Comparison of ENCODE assay signal across 23 cellular contexts in genomic region chr2:118815314-118815713, GRCh38. TPM values are rescaled to one million over a fixed set of nuclear protein-coding genes. Genes with fewer than 3 reads are reported as not detected.
DNase-seq lines count a peak whose midpoint lies in the region; ATAC-seq, FAIRE-seq and TF ChIP-seq lines count a peak whose summit lies in the region.
"Had no signal": no experiment of that assay in that cellular context is flagged by ENCODE, and none has a peak within 500 bp of the region (broad histone marks: within the 10 kb centered on the region; RNA-seq: fewer than 3 reads in every experiment).

No MANE protein-coding gene starts in this region.

- DNase-seq in H1 (ENCODE audit: low read depth in 1 of 2, low spot score in 2 of 2) (no peak), neural progenitor cell (ENCODE audit: low spot score) (no peak), KG1 (lab: John Stamatoyannopoulos, UW) (no peak), mucosa of descending colon (no peak)
- DNase-seq: 8988T; ACHN; AML-193; BE2C; Caco-2; CD4-positive, CD25-positive, alpha-beta regulatory T cell; CD8-positive, alpha-beta T cell; DMS153; DND-41; GM23248; H9; HFFc6 had no signal

- no peak overlapping the region for H3K14ac ChIP-seq in H1 (ENCODE audit: insufficient read length)

- H3K56ac ChIP-seq in H1 (replicated peaks; ENCODE audit: insufficient read length, low read depth, low read length) = no peak overlapping the region

- no peaks in the 10 kb centered on the region for H3K23me2 ChIP-seq in H1 (ENCODE audit: low read depth, low read length)

- H3F3A ChIP-seq in neural progenitor cell (ENCODE audit: low read depth) = peaks cover 16% of the 10 kb centered on the region

- H3K36me3 Mint-ChIP-seq in neural progenitor cell = no peaks in the 10 kb centered on the region
- H3K36me3 Mint-ChIP-seq: CD4-positive, CD25-positive, alpha-beta regulatory T cell; CD8-positive, alpha-beta T cell had no signal

- no peaks in the 10 kb centered on the region for H3K9me3 Mint-ChIP-seq in neural progenitor cell
- H3K9me3 Mint-ChIP-seq: CD8-positive, alpha-beta T cell; H9; HFFc6 had no signal

- H3K4ac ChIP-seq in H1 (replicated peaks; ENCODE audit: insufficient read length, low read depth, low read length) = no peak overlapping the region

- H4K8ac ChIP-seq in H1 (ENCODE audit: extremely low read depth, insufficient read depth, low read length) = no peak overlapping the region

- H3K27me3 Mint-ChIP-seq in neural progenitor cell (ENCODE audit: insufficient read depth, low read depth) = peaks cover 17% of the 10 kb centered on the region

- H2AFZ ChIP-seq in H1 (ENCODE audit: low read length) (no peak overlapping the region), neural progenitor cell (replicated peaks) (no peak overlapping the region)
- H2AFZ ChIP-seq: GM23248 had no signal

- H3K27ac Mint-ChIP-seq in neural progenitor cell = peak overlapping the region; percentile 44
- H3K27ac Mint-ChIP-seq: CD4-positive, CD25-positive, alpha-beta regulatory T cell; CD8-positive, alpha-beta T cell; H9; HFFc6 had no signal

- no peak overlapping the region for H2BK120ac ChIP-seq in H1 (replicated peaks; ENCODE audit: low read depth, low read length)

- no peak overlapping the region for H2BK5ac ChIP-seq in H1 (ENCODE audit: low read depth, low read length)

- peaks cover 0 to 6% (median 0%) of the 10 kb centered on the region in 11 experiments; a peak in 1 of 22 replicates for H3K27me3 ChIP-seq in BLaER1 treated with 17β-estradiol and CSF1 and Interleukin-3, amounts not matched to agents 10 nM and 100 nM
- H3K27me3 ChIP-seq in H1 (replicated peaks in 1 of 4; ENCODE audit: control insufficient read depth in 3 of 4, extremely low read depth in 1 of 4, insufficient read depth in 3 of 4, low read length in 3 of 4) (peaks cover 0 to 3% (median 1%) of the 10 kb centered on the region in 4 experiments; a peak in 4 of 7 replicates), neural progenitor cell (peaks cover 82% of the 10 kb centered on the region)
- H3K27me3 ChIP-seq: BE2C had no signal

- peaks cover 62% of the 10 kb centered on the region for H3K4me1 Mint-ChIP-seq in neural progenitor cell
- H3K4me1 Mint-ChIP-seq: CD4-positive, CD25-positive, alpha-beta regulatory T cell had no signal

- H3K4me2 ChIP-seq in BLaER1 treated with 17β-estradiol and CSF1 and Interleukin-3, amounts not matched to agents 10 nM and 100 nM = peak overlapping the region in 9 of 11 experiments; percentile 0 to 65 (median 36); a peak in 14 of 22 replicates
- H3K4me2 ChIP-seq in H1 (ENCODE audit: insufficient read depth in 1 of 2, low read depth in 2 of 2, low read length in 2 of 2) = no peak overlapping the region
- H3K4me2 ChIP-seq in neural progenitor cell = no peak overlapping the region
- H3K4me2 ChIP-seq: A549 had no signal

- no peak overlapping the region for H2BK15ac ChIP-seq in H1 (ENCODE audit: low read length)

- TF ChIP-seq EP300 in H1 (IDR thresholded peaks at IDR 0.05; ENCODE audit: borderline replicate concordance in 1 of 2, low read depth in 2 of 2, low read length in 2 of 2) = no peak

- no peaks in the 10 kb centered on the region for H3K9me3 ChIP-seq in BLaER1 treated with 17β-estradiol and CSF1 and Interleukin-3, amounts not matched to agents 10 nM and 100 nM (replicated peaks in 1 of 11)
- H3K9me3 ChIP-seq in H1 (ENCODE audit: insufficient read depth in 2 of 2, low read depth in 1 of 2, low read length in 1 of 2) = no peaks in the 10 kb centered on the region
- H3K9me3 ChIP-seq in neural progenitor cell (ENCODE audit: low read depth) = no peaks in the 10 kb centered on the region
- H3K9me3 ChIP-seq in mucosa of descending colon = no peaks in the 10 kb centered on the region
- H3K9me3 ChIP-seq: A549, BE2C, Caco-2 had no signal

- WGBS in H1 (ENCODE audit: extremely low coverage in 1 of 2, insufficient coverage in 1 of 2, insufficient read length in 1 of 2, insufficient replicate concordance in 2 of 2, low coverage in 1 of 2, low lambda C conversion rate in 2 of 2, missing lambda C conversion rate in 1 of 2), 2 experiments = 94% methylated on average over 7 of the region's 7 CpGs; no CpG with 5 or more reads in 1 of the 2 experiments

- no peak overlapping the region for H3K9ac ChIP-seq in BLaER1 treated with 17β-estradiol and CSF1 and Interleukin-3, amounts not matched to agents 10 nM and 100 nM
- H3K9ac ChIP-seq in H1 (replicated peaks in 1 of 4; ENCODE audit: extremely low read depth in 1 of 4, low read depth in 3 of 4, low read length in 3 of 4) = no peak overlapping the region
- no peak overlapping the region for H3K9ac ChIP-seq in neural progenitor cell
- H3K9ac ChIP-seq: GM23248 had no signal

- no peak overlapping the region for H3K23ac ChIP-seq in H1 (ENCODE audit: insufficient read length)

- no peak for TF ChIP-seq CTCF in H1 (IDR thresholded peaks at IDR 0.05; ENCODE audit: control extremely low read depth in 1 of 3, insufficient read depth in 1 of 3, low read depth in 1 of 3, low read length in 3 of 3)
- no peak for TF ChIP-seq CTCF in neural progenitor cell (IDR thresholded peaks at IDR 0.05)
- TF ChIP-seq CTCF in mucosa of descending colon (IDR thresholded peaks at IDR 0.05) = no peak

- H3K36me3 ChIP-seq in BLaER1 treated with 17β-estradiol and CSF1 and Interleukin-3, amounts not matched to agents 10 nM and 100 nM = no peaks in the 10 kb centered on the region
- no peaks in the 10 kb centered on the region for H3K36me3 ChIP-seq in H1 (ENCODE audit: control insufficient read depth in 2 of 4, insufficient read depth in 4 of 4, low read length in 3 of 4)
- no peaks in the 10 kb centered on the region for H3K36me3 ChIP-seq in neural progenitor cell
- no peaks in the 10 kb centered on the region for H3K36me3 ChIP-seq in mucosa of descending colon (ENCODE audit: low read depth)
- H3K36me3 ChIP-seq: BE2C had no signal

- H3K79me1 ChIP-seq in H1 (ENCODE audit: low read depth, low read length) = no peaks in the 10 kb centered on the region

- CTCF ChIA-PET in H1 (lab: Charles Lee; ENCODE audit: partially characterized antibody) = interaction anchor here (0.9 to 2.5 kb wide), 7 partner anchors 10 to 593 kb away, joined by 3 to 9 read pairs (median 3); no protein-coding TSS in a partner anchor

- no peak overlapping the region for H2BK20ac ChIP-seq in H1 (ENCODE audit: low read length)

- intact Hi-C loops in mucosa of descending colon (cut with DNase I, micrococcal nuclease) = no loop called here

- POLR2A ChIA-PET in H1 (lab: Charles Lee; ENCODE audit: partially characterized antibody) = no interaction called here

- H3K27ac ChIP-seq in BLaER1 treated with 17β-estradiol and CSF1 and Interleukin-3, amounts not matched to agents 10 nM and 100 nM = no peak overlapping the region
- H3K27ac ChIP-seq in H1 (ENCODE audit: low read depth, low read length) (no peak overlapping the region), neural progenitor cell (no peak overlapping the region)
- H3K27ac ChIP-seq: A549, C4-2B, GM23248 had no signal

- H4K20me1 ChIP-seq in BLaER1 treated with 17β-estradiol and CSF1 and Interleukin-3, amounts not matched to agents 10 nM and 100 nM = peaks cover 0 to 5% (median 0%) of the 10 kb centered on the region in 11 experiments; a peak in 1 of 22 replicates
- H4K20me1 ChIP-seq in H1 (replicated peaks in 1 of 2; ENCODE audit: control insufficient read depth in 1 of 2, insufficient read depth in 2 of 2, low read length in 2 of 2) (no peaks in the 10 kb centered on the region), neural progenitor cell (ENCODE audit: low read depth) (peaks cover 6% of the 10 kb centered on the region)

- peak; percentile 9 to 37; a peak in 2 of 4 replicates for TF ChIP-seq RAD21 in H1 (IDR thresholded peaks at IDR 0.05 in 1 of 2, conservative IDR thresholded peaks at IDR 0.05 in 1 of 2; ENCODE audit: low read depth in 2 of 2, low read length in 2 of 2)

- no peak for TF ChIP-seq POLR2A in H1 (IDR thresholded peaks at IDR 0.05; ENCODE audit: control extremely low read depth in 1 of 2, low read depth in 2 of 2, low read length in 2 of 2)

- ATAC-seq in HG03108 (IDR thresholded peaks at IDR 0.05; ENCODE audit: unreplicated experiment) = no peak
- no peak for ATAC-seq in mucosa of descending colon
- ATAC-seq: A549; CD8-positive, alpha-beta T cell had no signal

- no peak overlapping the region for H4K5ac ChIP-seq in H1 (ENCODE audit: insufficient read length, low read depth, low read length)

- no peaks in the 10 kb centered on the region for H3K79me2 ChIP-seq in H1 (ENCODE audit: control insufficient read depth in 1 of 2, insufficient read depth in 2 of 2, low read length in 2 of 2)
- H3K79me2 ChIP-seq in neural progenitor cell (ENCODE audit: low read depth) = no peaks in the 10 kb centered on the region

- no peak overlapping the region for H3K4me3 ChIP-seq in BLaER1 treated with 17β-estradiol and CSF1 and Interleukin-3, amounts not matched to agents 10 nM and 100 nM
- H3K4me3 ChIP-seq in H1 (ENCODE audit: extremely low read depth in 1 of 4, insufficient read depth in 2 of 4, low read depth in 3 of 4, low read length in 4 of 4) (no peak overlapping the region), neural progenitor cell (no peak overlapping the region), mucosa of descending colon (no peak overlapping the region)
- H3K4me3 ChIP-seq: A549, GM23248 had no signal

- FAIRE-seq in H1 (lab: Jason Lieb, UNC) = no peak
- FAIRE-seq: A549, G401.6, GM12892, GM19239 had no signal

- H3K4me3 Mint-ChIP-seq in neural progenitor cell = no peak overlapping the region
- H3K4me3 Mint-ChIP-seq: CD4-positive, CD25-positive, alpha-beta regulatory T cell; CD8-positive, alpha-beta T cell; H9; HFFc6 had no signal

- H4K91ac ChIP-seq in H1 (replicated peaks; ENCODE audit: insufficient read length, low read length) = no peak overlapping the region

- no peak overlapping the region for H2AK5ac ChIP-seq in H1 (ENCODE audit: low read depth, low read length)

- no peak overlapping the region for H2BK12ac ChIP-seq in H1 (ENCODE audit: low read depth, low read length)

- H3K4me1 ChIP-seq in BLaER1 treated with 17β-estradiol and CSF1 and Interleukin-3, amounts not matched to agents 10 nM and 100 nM = peaks cover 0 to 47% (median 17%) of the 10 kb centered on the region in 10 experiments; a peak in 12 of 20 replicates
- peaks cover 10 to 28% (median 12%) of the 10 kb centered on the region in 4 experiments for H3K4me1 ChIP-seq in H1 (replicated peaks in 1 of 4; ENCODE audit: control insufficient read depth in 3 of 4, insufficient read depth in 4 of 4, low read length in 3 of 4)
- H3K4me1 ChIP-seq in neural progenitor cell = peaks cover 27% of the 10 kb centered on the region
- no peaks in the 10 kb centered on the region for H3K4me1 ChIP-seq in mucosa of descending colon (ENCODE audit: low read depth)
- H3K4me1 ChIP-seq: A549, BE2C, Caco-2 had no signal

- no peak overlapping the region for H3K18ac ChIP-seq in H1 (ENCODE audit: extremely low read depth, low read length)

RNA-seq across cellular contexts. Expression of gene EN1, which starts 32.1 kb away (rescaled TPM):
- not detected in 2 replicates for total RNA-seq in H1 (2021; fragmentation: NEBNext Ultra II Directional; extraction: Animal tissue kit (Norgen Biotek cat#: 25700))
- not detected in 2 replicates for polyA plus RNA-seq in H1 (2011; rRNA removed)
- polyA plus RNA-seq in H1 (2011; cell fraction: cytosol; rRNA removed) = not detected
- polyA plus RNA-seq in H1 (2011; cell fraction: nucleus; rRNA removed) = not detected
- polyA plus RNA-seq in H1 (2012, experiment 1 of 2) = 0.48 TPM in 1 of 4 replicates, not detected in the others
- not detected for polyA plus RNA-seq in H1 (2012, experiment 2 of 2)
- not detected for polyA plus RNA-seq in H1 (2013, experiment 1 of 2)
- polyA plus RNA-seq in H1 (2013, experiment 2 of 2) = 0.04 TPM
- polyA minus RNA-seq in H1 (2011; rRNA and poly(A)+ RNA removed) = not detected in 2 replicates
- polyA minus RNA-seq in H1 (2011; cell fraction: cytosol; rRNA and poly(A)+ RNA removed) = not detected
- polyA minus RNA-seq in H1 (2011; cell fraction: nucleus; rRNA and poly(A)+ RNA removed) = not detected
- total RNA-seq in neural progenitor cell (ENCODE audit: low replicate concordance) (not detected in 2 replicates), mucosa of descending colon (not detected)
- total RNA-seq: CD4-positive, CD25-positive, alpha-beta regulatory T cell; CD8-positive, alpha-beta T cell; H9; HFFc6 had no signal
- polyA plus RNA-seq: CD4-positive, CD25-positive, alpha-beta regulatory T cell had no signal

Comparison
In these comparisons a context has a peak if more than half of its experiments do, and no peak if none do; other contexts are left out.
1. H3K4me2 ChIP-seq: peak in BLaER1 treated with 17β-estradiol and CSF1 and Interleukin-3, amounts not matched to agents 10 nM and 100 nM (9 of 11); none in H1 (0 of 2) and neural progenitor cell (single experiment).